ENCODE assay signal across 8 cellular contexts in the genomic region with DNA sequence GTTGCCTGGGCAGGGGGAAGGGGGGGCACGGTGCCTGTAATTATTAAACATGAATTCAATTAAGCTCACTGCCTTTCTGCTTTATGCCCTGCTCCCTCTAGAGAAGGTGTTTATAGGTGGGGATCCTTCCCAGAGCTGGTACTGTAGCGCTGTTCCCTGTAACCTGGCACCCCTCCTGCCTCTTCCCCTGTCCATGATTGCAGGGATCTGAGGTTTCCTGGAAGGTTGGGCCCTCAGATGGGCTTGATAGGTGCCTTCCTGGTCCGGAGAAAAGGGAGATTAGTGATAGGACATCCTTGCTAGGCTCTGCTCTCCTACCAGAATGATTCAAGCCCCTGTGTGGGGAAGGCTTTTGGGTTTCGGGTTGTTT. TPM values are rescaled to one million over a fixed set of nuclear protein-coding genes. Genes with fewer than 3 reads are reported as not detected.
DNase-seq lines count a peak whose midpoint lies in the region; ATAC-seq, FAIRE-seq and TF ChIP-seq lines count a peak whose summit lies in the region.

No MANE protein-coding gene starts in this region.

- no TSS peak for BruUV-seq in GM12878 (replicated peaks; lab: Mats Ljungman, UMichigan)

- TF ChIP-seq CTCF in GM06990 (IDR thresholded peaks at IDR 0.05; ENCODE audit: insufficient read depth, low read length, poor library complexity, severe bottlenecking) (no peak), GM12878 (IDR thresholded peaks at IDR 0.05 in 2 of 3, conservative IDR thresholded peaks at IDR 0.05 in 1 of 3; ENCODE audit: control insufficient read depth in 2 of 3, extremely low read depth in 1 of 3, insufficient read depth in 1 of 3, low read depth in 3 of 3, low read length in 3 of 3) (no peak)

- SMC1A ChIA-PET in GM12878 (lab: Charles Lee; ENCODE audit: uncharacterized antibody, unreplicated experiment) = no interaction called here

- intact Hi-C loops in GM12878 (cut with micrococcal nuclease; ENCODE audit: unreplicated experiment) = no loop called here
- intact Hi-C loops in posterior vena cava (cut with DNase I) = no loop called here

- no peak for TF ChIP-seq POLR2A in GM12878 (IDR thresholded peaks at IDR 0.05; ENCODE audit: low read depth, low read length)

- DNase-seq in GM06990 (ENCODE audit: extremely low read depth, insufficient read length) = no peak
- DNase-seq in HuH-7 (ENCODE audit: low spot score) = peak; percentile 52
- DNase-seq in GM12878 (ENCODE audit: low read depth, low spot score) = no peak
- DNase-seq in cerebellar nuclear complex (lab: John Stamatoyannopoulos, UW) = no peak
- DNase-seq in dedifferentiated amniotic fluid mesenchymal stem cell (ENCODE audit: extremely low spot score) = no peak
- no peak for DNase-seq in posterior vena cava (ENCODE audit: low spot score)

- H3K79me2 ChIP-seq in GM12878 (ENCODE audit: control insufficient read depth, insufficient read depth, low read length) = no peaks in the 10 kb centered on the region

- ATAC-seq in GM12878 = peak; percentile 2; the same call in 2 of the 3 replicates
- no peak for ATAC-seq in GM21825 (IDR thresholded peaks at IDR 0.05; ENCODE audit: unreplicated experiment)

- WGBS in GM12878 (ENCODE audit: insufficient coverage, insufficient replicate concordance, low lambda C conversion rate, missing lambda C conversion rate) = 44% methylated on average over 4 of the region's 4 CpGs

- H3K9me3 ChIP-seq in GM12878 (replicated peaks; ENCODE audit: control insufficient read depth, insufficient read depth, low read length) (no peaks in the 10 kb centered on the region), mucosa of rectum (ENCODE audit: control insufficient read depth in 2 of 2, low read length in 2 of 2) (no peaks in the 10 kb centered on the region)

- no peak for FAIRE-seq in GM12878 (lab: Jason Lieb, UNC)

- H3K36me3 ChIP-seq in GM06990 (ENCODE audit: control insufficient read depth, insufficient read depth, low read length) (peaks cover 24% of the 10 kb centered on the region), GM12878 (ENCODE audit: control insufficient read depth in 2 of 2, insufficient read depth in 2 of 2, low read length in 1 of 2) (peaks cover 27% of the 10 kb centered on the region in 2 experiments), mucosa of rectum (ENCODE audit: control insufficient read depth in 2 of 2, insufficient read depth in 2 of 2, low read length in 2 of 2) (peaks cover 37 to 46% of the 10 kb centered on the region in 2 donors)

- no peak for TF ChIP-seq RAD21 in GM12878 (IDR thresholded peaks at IDR 0.05; ENCODE audit: insufficient read depth, low read depth, low read length)

- peak overlapping the region; percentile 72 for H3K4me3 ChIP-seq in GM06990 (replicated peaks; ENCODE audit: low read depth, low read length)
- H3K4me3 ChIP-seq in GM12878 = no peak overlapping the region; the same call in 1 of the 2 replicates
- H3K4me3 ChIP-seq in mucosa of rectum (ENCODE audit: low read length in 2 of 2) = peak overlapping the region in 1 of 2 donors; percentile 84

- RAD21 ChIA-PET in GM12878 (lab: Charles Lee; ENCODE audit: unreplicated experiment) = interaction anchor here (0.6 kb wide), 1 partner anchor 440 kb away, joined by 7 read pairs; no protein-coding TSS in a partner anchor

- CTCF ChIA-PET in GM12878 (lab: Yijun Ruan, JAX) = no interaction called here

- H3K4me1 ChIP-seq in GM12878 (ENCODE audit: control insufficient read depth, insufficient read depth, low read length) (peaks cover 8% of the 10 kb centered on the region), mucosa of rectum (ENCODE audit: control insufficient read depth in 2 of 2, insufficient read depth in 2 of 2, low read length in 2 of 2) (peaks cover 22 to 25% of the 10 kb centered on the region in 2 donors)

- H3K4me2 ChIP-seq in GM12878 (ENCODE audit: control insufficient read depth, insufficient read depth) = peak overlapping the region; percentile 94; the same call in 1 of the 2 replicates

- peaks cover 2% of the 10 kb centered on the region for H4K20me1 ChIP-seq in GM12878 (ENCODE audit: control insufficient read depth, insufficient read depth)

- H3K9ac ChIP-seq in GM12878 (ENCODE audit: control insufficient read depth, insufficient read depth, low read length) (no peak overlapping the region), mucosa of rectum (ENCODE audit: low read depth in 1 of 2, low read length in 2 of 2) (peak overlapping the region; percentile 86 to 88)

- TF ChIP-seq EP300 in GM12878 (IDR thresholded peaks at IDR 0.05; ENCODE audit: borderline replicate concordance in 1 of 2, control insufficient read depth in 1 of 2, low read depth in 2 of 2, low read length in 2 of 2) = no peak

- in situ Hi-C loops in GM12878 (cut with MboI) = no loop called here

- POLR2A ChIA-PET in GM12878 (lab: Charles Lee) = no interaction called here

- H3K27me3 ChIP-seq in GM06990 (replicated peaks; ENCODE audit: control insufficient read depth, insufficient read depth, low read length) (no peaks in the 10 kb centered on the region), GM12878 (replicated peaks in 1 of 2; ENCODE audit: control insufficient read depth in 2 of 2, insufficient read depth in 2 of 2, low read length in 1 of 2) (no peaks in the 10 kb centered on the region), mucosa of rectum (ENCODE audit: control insufficient read depth in 2 of 2, insufficient read depth in 2 of 2, low read length in 2 of 2) (no peaks in the 10 kb centered on the region)

- H3K27ac ChIP-seq in GM12878 (ENCODE audit: control insufficient read depth, insufficient read depth) = no peak overlapping the region
- peak overlapping the region; percentile 95 to 96 for H3K27ac ChIP-seq in mucosa of rectum (ENCODE audit: low read depth in 2 of 2, low read length in 2 of 2)

- H2AFZ ChIP-seq in GM12878 (ENCODE audit: control insufficient read depth, low read depth, low read length) = no peak overlapping the region

RNA-seq across cellular contexts. Expression of a gene that starts 2.1 kb away (rescaled TPM):
- total RNA-seq in GM12878 (2013; cell fraction: nucleolus; rRNA removed) = 11.0 and 11.8 TPM in 2 replicates
- total RNA-seq in GM12878 (2014; rRNA removed) (4.0 and 4.5 TPM in 2 replicates), GM12878 (2014; rRNA removed; fragmentation: Illumina TruSeq; extraction: Trizol) (1.4 and 1.9 TPM in 2 replicates), GM12878 (2021) (3.0 and 5.0 TPM in 2 replicates), posterior vena cava (10 to 100 TPM; 30.4 to 37.4 TPM)
- 1.5 TPM for polyA plus RNA-seq in GM12878 (2011; ENCODE audit: low read depth)
- polyA plus RNA-seq in GM12878 (2011; rRNA removed) (0.17 and 0.42 TPM in 2 replicates), GM12878 (2014; fragmentation: Illumina TruSeq; extraction: Trizol) (0.74 and 1.4 TPM in 2 replicates), GM12878 (2014; fragmentation: Nextera tagmentation; extraction: Ambion mirVana) (under 1 TPM; 0.31 to 0.47 TPM), GM12878 (2014; rRNA removed) (4.5 and 5.1 TPM in 2 replicates), GM12878 (2016; fragmentation: Nextera tagmentation; extraction: Ambion mirVana) (1 to 10 TPM; 1.0 to 1.7 TPM)
- 0.45 and 0.77 TPM in 2 replicates for polyA plus RNA-seq in GM12878 (2011; cell fraction: cytosol; rRNA removed)
- polyA plus RNA-seq in GM12878 (2011; cell fraction: nucleus; rRNA removed) = 1.0 and 1.5 TPM in 2 replicates
- polyA plus RNA-seq in GM12878 (2012) = 2.1 and 3.3 TPM in 2 replicates
- 0.15 and 0.72 TPM in 2 replicates for polyA minus RNA-seq in GM12878 (2011; rRNA and poly(A)+ RNA removed)
- not detected in 2 replicates for polyA minus RNA-seq in GM12878 (2011; cell fraction: cytosol; rRNA and poly(A)+ RNA removed)
- 0.36 and 3.0 TPM in 2 replicates for polyA minus RNA-seq in GM12878 (2011; cell fraction: nucleus; rRNA and poly(A)+ RNA removed)

RNA-seq across cellular contexts. Expression of a gene that starts 20.9 kb away (rescaled TPM):
- total RNA-seq in GM12878 (2013; cell fraction: nucleolus; rRNA removed) = 106 and 122 TPM in 2 replicates
- total RNA-seq in GM12878 (2014; rRNA removed) (228 and 252 TPM in 2 replicates), GM12878 (2014; rRNA removed; fragmentation: Illumina TruSeq; extraction: Trizol) (122 and 128 TPM in 2 replicates), GM12878 (2021) (454 and 462 TPM in 2 replicates), posterior vena cava (100 to 1,000 TPM; 273 to 325 TPM)
- polyA plus RNA-seq in GM12878 (2011; ENCODE audit: low read depth) = 106 TPM
- polyA plus RNA-seq in GM12878 (2011; rRNA removed) (62.1 and 222 TPM in 2 replicates), GM12878 (2014; fragmentation: Illumina TruSeq; extraction: Trizol) (153 and 254 TPM in 2 replicates), GM12878 (2014; fragmentation: Nextera tagmentation; extraction: Ambion mirVana) (10 to 100 TPM in 1 of 2 experiments, 1 to 10 TPM in 1; 5.7 to 12.9 TPM), GM12878 (2014; rRNA removed) (210 and 265 TPM in 2 replicates), GM12878 (2016; fragmentation: Nextera tagmentation; extraction: Ambion mirVana) (100 to 1,000 TPM; 281 to 283 TPM)
- polyA plus RNA-seq in GM12878 (2011; cell fraction: cytosol; rRNA removed) = 204 and 234 TPM in 2 replicates
- 249 and 346 TPM in 2 replicates for polyA plus RNA-seq in GM12878 (2011; cell fraction: nucleus; rRNA removed)
- polyA plus RNA-seq in GM12878 (2012) = 133 and 185 TPM in 2 replicates
- polyA minus RNA-seq in GM12878 (2011; rRNA and poly(A)+ RNA removed) = 206 and 264 TPM in 2 replicates
- polyA minus RNA-seq in GM12878 (2011; cell fraction: cytosol; rRNA and poly(A)+ RNA removed) = 130 and 143 TPM in 2 replicates
- 61.2 and 130 TPM in 2 replicates for polyA minus RNA-seq in GM12878 (2011; cell fraction: nucleus; rRNA and poly(A)+ RNA removed)

RNA-seq across cellular contexts. Expression of a gene that starts 26.1 kb away (rescaled TPM):
- total RNA-seq in GM12878 (2013; cell fraction: nucleolus; rRNA removed) = 3.0 and 3.7 TPM in 2 replicates
- total RNA-seq in GM12878 (2014; rRNA removed) = 1.4 and 1.5 TPM in 2 replicates
- total RNA-seq in GM12878 (2014; rRNA removed; fragmentation: Illumina TruSeq; extraction: Trizol) = 0.85 and 1.0 TPM in 2 replicates
- 1.7 and 2.6 TPM in 2 replicates for total RNA-seq in GM12878 (2021)
- 0.60 TPM for polyA plus RNA-seq in GM12878 (2011; ENCODE audit: low read depth)
- polyA plus RNA-seq in GM12878 (2011; rRNA removed) = 0.22 and 0.80 TPM in 2 replicates
- 0.39 and 0.79 TPM in 2 replicates for polyA plus RNA-seq in GM12878 (2011; cell fraction: cytosol; rRNA removed)
- polyA plus RNA-seq in GM12878 (2011; cell fraction: nucleus; rRNA removed) = 6.9 and 9.4 TPM in 2 replicates
- polyA plus RNA-seq in GM12878 (2012) = 0.77 and 0.91 TPM in 2 replicates
- 0.89 and 1.1 TPM in 2 replicates for polyA plus RNA-seq in GM12878 (2014; fragmentation: Illumina TruSeq; extraction: Trizol)
- under 1 TPM in 1 of 2 experiments, not detected in 1; 0.13 TPM for polyA plus RNA-seq in GM12878 (2014; fragmentation: Nextera tagmentation; extraction: Ambion mirVana)
- 2.4 and 2.5 TPM in 2 replicates for polyA plus RNA-seq in GM12878 (2014; rRNA removed)
- polyA plus RNA-seq in GM12878 (2016; fragmentation: Nextera tagmentation; extraction: Ambion mirVana) = under 1 TPM; 0.73 to 0.79 TPM
- polyA minus RNA-seq in GM12878 (2011; rRNA and poly(A)+ RNA removed) = 1.0 and 1.9 TPM in 2 replicates
- 0.62 TPM in 1 of 2 replicates, not detected in the other for polyA minus RNA-seq in GM12878 (2011; cell fraction: cytosol; rRNA and poly(A)+ RNA removed)
- 4.8 and 9.9 TPM in 2 replicates for polyA minus RNA-seq in GM12878 (2011; cell fraction: nucleus; rRNA and poly(A)+ RNA removed)
- total RNA-seq in posterior vena cava = 1 to 10 TPM; 3.7 to 4.0 TPM

RNA-seq across cellular contexts. Expression of a gene that starts 26.2 kb away (rescaled TPM):
- total RNA-seq in GM12878 (2013; cell fraction: nucleolus; rRNA removed) = 75.3 and 82.0 TPM in 2 replicates
- total RNA-seq in GM12878 (2014; rRNA removed) (101 and 110 TPM in 2 replicates), GM12878 (2014; rRNA removed; fragmentation: Illumina TruSeq; extraction: Trizol) (105 and 110 TPM in 2 replicates), GM12878 (2021) (74.2 and 81.1 TPM in 2 replicates), posterior vena cava (10 to 100 TPM; 39.1 to 42.7 TPM)
- polyA plus RNA-seq in GM12878 (2011; ENCODE audit: low read depth) = 51.1 TPM
- polyA plus RNA-seq in GM12878 (2011; rRNA removed) (295 and 342 TPM in 2 replicates), GM12878 (2014; fragmentation: Illumina TruSeq; extraction: Trizol) (112 and 141 TPM in 2 replicates), GM12878 (2014; fragmentation: Nextera tagmentation; extraction: Ambion mirVana) (100 to 1,000 TPM; 356 to 357 TPM), GM12878 (2014; rRNA removed) (134 and 136 TPM in 2 replicates), GM12878 (2016; fragmentation: Nextera tagmentation; extraction: Ambion mirVana) (100 to 1,000 TPM; 146 TPM)
- polyA plus RNA-seq in GM12878 (2011; cell fraction: cytosol; rRNA removed) = 190 and 323 TPM in 2 replicates
- polyA plus RNA-seq in GM12878 (2011; cell fraction: nucleus; rRNA removed) = 183 and 205 TPM in 2 replicates
- 77.9 and 103 TPM in 2 replicates for polyA plus RNA-seq in GM12878 (2012)
- 92.3 and 104 TPM in 2 replicates for polyA minus RNA-seq in GM12878 (2011; rRNA and poly(A)+ RNA removed)
- polyA minus RNA-seq in GM12878 (2011; cell fraction: cytosol; rRNA and poly(A)+ RNA removed) = 37.6 and 38.4 TPM in 2 replicates
- polyA minus RNA-seq in GM12878 (2011; cell fraction: nucleus; rRNA and poly(A)+ RNA removed) = 34.7 and 52.0 TPM in 2 replicates

RNA-seq across cellular contexts. Expression of a gene that starts 36.2 kb away (rescaled TPM):
- total RNA-seq in GM12878 (2013; cell fraction: nucleolus; rRNA removed) = 88.7 and 105 TPM in 2 replicates
- 247 and 268 TPM in 2 replicates for total RNA-seq in GM12878 (2014; rRNA removed)
- 167 and 176 TPM in 2 replicates for total RNA-seq in GM12878 (2014; rRNA removed; fragmentation: Illumina TruSeq; extraction: Trizol)
- 225 and 235 TPM in 2 replicates for total RNA-seq in GM12878 (2021)
- 66.1 TPM for polyA plus RNA-seq in GM12878 (2011; ENCODE audit: low read depth)
- 94.2 and 168 TPM in 2 replicates for polyA plus RNA-seq in GM12878 (2011; rRNA removed)
- polyA plus RNA-seq in GM12878 (2011; cell fraction: cytosol; rRNA removed) = 200 and 254 TPM in 2 replicates
- polyA plus RNA-seq in GM12878 (2011; cell fraction: nucleus; rRNA removed) = 192 and 222 TPM in 2 replicates
- polyA plus RNA-seq in GM12878 (2012) = 103 and 128 TPM in 2 replicates
- 144 and 205 TPM in 2 replicates for polyA plus RNA-seq in GM12878 (2014; fragmentation: Illumina TruSeq; extraction: Trizol)
- 100 to 1,000 TPM; 103 to 111 TPM for polyA plus RNA-seq in GM12878 (2014; fragmentation: Nextera tagmentation; extraction: Ambion mirVana)
- 188 and 189 TPM in 2 replicates for polyA plus RNA-seq in GM12878 (2014; rRNA removed)
- 100 to 1,000 TPM; 471 to 515 TPM for polyA plus RNA-seq in GM12878 (2016; fragmentation: Nextera tagmentation; extraction: Ambion mirVana)
- 297 and 298 TPM in 2 replicates for polyA minus RNA-seq in GM12878 (2011; rRNA and poly(A)+ RNA removed)
- 105 and 156 TPM in 2 replicates for polyA minus RNA-seq in GM12878 (2011; cell fraction: cytosol; rRNA and poly(A)+ RNA removed)
- polyA minus RNA-seq in GM12878 (2011; cell fraction: nucleus; rRNA and poly(A)+ RNA removed) = 70.0 and 114 TPM in 2 replicates
- 100 to 1,000 TPM; 128 to 163 TPM for total RNA-seq in posterior vena cava
